In the genomic region with DNA sequence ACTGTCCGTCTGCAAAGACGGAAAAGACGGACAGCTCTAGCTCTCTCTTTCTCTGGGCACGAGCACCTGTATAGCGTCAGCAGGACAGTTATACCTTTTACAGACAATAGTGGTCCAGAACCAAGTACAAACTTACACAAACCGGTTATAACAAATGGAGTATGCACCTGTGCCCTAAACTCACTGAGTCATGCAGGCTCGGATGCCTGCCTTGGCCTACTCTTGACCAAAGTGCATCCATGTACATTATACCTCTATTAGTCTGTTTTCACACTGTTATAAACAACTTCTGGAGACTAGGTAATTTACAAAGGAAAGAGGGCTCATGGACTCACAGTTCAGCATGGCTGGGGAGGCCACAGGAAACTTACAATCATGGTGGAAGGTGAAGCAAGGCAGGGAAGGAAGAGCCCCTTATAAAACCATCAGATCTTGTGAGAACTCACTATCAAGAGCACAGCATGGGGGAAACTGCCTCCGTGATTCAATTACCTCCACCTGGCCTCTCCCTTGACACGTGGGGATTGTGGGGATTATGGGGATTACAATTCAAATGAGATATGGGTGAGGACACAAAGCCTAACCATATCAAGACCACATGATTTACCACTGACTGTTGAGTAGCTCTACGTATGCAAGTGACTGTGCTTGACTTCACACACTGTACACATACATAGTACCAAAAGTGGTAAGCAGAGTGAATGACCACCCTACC, we compare ENCODE assay signal across 18 cellular contexts. TPM values are rescaled to one million over a fixed set of nuclear protein-coding genes. Genes with fewer than 3 reads are reported as not detected.
A peak's percentile ranks its signal among the peaks of the same experiment; 100 is the strongest.
DNase-seq lines count a peak whose midpoint lies in the region; ATAC-seq, FAIRE-seq and TF ChIP-seq lines count a peak whose summit lies in the region.
"Had no signal": no experiment of that assay in that cellular context is flagged by ENCODE, and none has a peak within 500 bp of the region (broad histone marks: within the 10 kb centered on the region; RNA-seq: fewer than 3 reads in every experiment).

No MANE protein-coding gene starts in this region.

- 84 to 87% (median 87%) methylated on average over 10 of the region's 10 CpGs for WGBS in psoas muscle, 3 donors

- intact Hi-C loops in psoas muscle (cut with DNase I), result no loop called here

- H3K4me2 ChIP-seq in OCI-LY1 (ENCODE audit: low read length), result no peak overlapping the region; the same call in 1 of the 2 replicates
- no peak overlapping the region for H3K4me2 ChIP-seq in neural progenitor cell
- H3K4me2 ChIP-seq: A549 had no signal

- H3K27me3 Mint-ChIP-seq in neural progenitor cell (ENCODE audit: insufficient read depth, low read depth), result peaks cover 2% of the 10 kb centered on the region
- H3K27me3 Mint-ChIP-seq: CD4-positive, alpha-beta memory T cell had no signal

- no peaks in the 10 kb centered on the region for H3F3A ChIP-seq in OCI-LY1 (ENCODE audit: insufficient read depth, low read length)
- no peaks in the 10 kb centered on the region for H3F3A ChIP-seq in neural progenitor cell (ENCODE audit: low read depth)

- H3K27ac ChIP-seq in OCI-LY1 (ENCODE audit: low read depth, low read length, poor library complexity, severe bottlenecking), result peak overlapping the region; percentile 34
- no peak overlapping the region for H3K27ac ChIP-seq in neural progenitor cell
- H3K27ac ChIP-seq in psoas muscle, result no peak overlapping the region
- H3K27ac ChIP-seq: A549, SJSA1 had no signal

- H3K9me3 ChIP-seq in OCI-LY1 (ENCODE audit: low read length) (no peaks in the 10 kb centered on the region), neural progenitor cell (ENCODE audit: low read depth) (no peaks in the 10 kb centered on the region), psoas muscle (no peaks in the 10 kb centered on the region)
- H3K9me3 ChIP-seq: A549, SJSA1 had no signal

- H3K79me2 ChIP-seq in OCI-LY1 (ENCODE audit: insufficient read depth, low read length) (no peaks in the 10 kb centered on the region), neural progenitor cell (ENCODE audit: low read depth) (no peaks in the 10 kb centered on the region)

- no peak overlapping the region for H3K4me3 Mint-ChIP-seq in neural progenitor cell
- H3K4me3 Mint-ChIP-seq: CD4-positive, alpha-beta memory T cell had no signal

- H3K4me3 ChIP-seq in OCI-LY1 (ENCODE audit: low read depth, low read length, poor library complexity, severe bottlenecking), result no peak overlapping the region
- no peak overlapping the region for H3K4me3 ChIP-seq in neural progenitor cell
- H3K4me3 ChIP-seq in foreskin fibroblast (ENCODE audit: low read depth in 1 of 2, low read length in 2 of 2), result no peak overlapping the region
- no peak overlapping the region for H3K4me3 ChIP-seq in psoas muscle
- H3K4me3 ChIP-seq: A549, SJSA1 had no signal

- TF ChIP-seq CTCF in OCI-LY1 (IDR thresholded peaks at IDR 0.05; ENCODE audit: low read length) (no peak), neural progenitor cell (IDR thresholded peaks at IDR 0.05) (no peak), foreskin fibroblast (IDR thresholded peaks at IDR 0.05; ENCODE audit: low read depth, low read length) (no peak), psoas muscle (IDR thresholded peaks at IDR 0.05) (no peak)

- no peak for TF ChIP-seq POLR2A in GM12891 (IDR thresholded peaks at IDR 0.05; ENCODE audit: low read depth, low read length)

- H3K4me1 ChIP-seq in OCI-LY1 (ENCODE audit: insufficient read depth, low read length, severe bottlenecking) (peaks cover 76% of the 10 kb centered on the region), neural progenitor cell (no peaks in the 10 kb centered on the region), psoas muscle (no peaks in the 10 kb centered on the region)
- H3K4me1 ChIP-seq: A549, SJSA1 had no signal

- no peaks in the 10 kb centered on the region for H3K36me3 Mint-ChIP-seq in neural progenitor cell

- ATAC-seq in psoas muscle (no peak), GM21786 (IDR thresholded peaks at IDR 0.05; ENCODE audit: unreplicated experiment) (no peak)
- ATAC-seq: A549, Panc1 had no signal

- H2AFZ ChIP-seq in OCI-LY1 (ENCODE audit: low read length) (no peak overlapping the region), neural progenitor cell (replicated peaks) (no peak overlapping the region)

- H3K27ac Mint-ChIP-seq in neural progenitor cell, result peak overlapping the region; percentile 14
- H3K27ac Mint-ChIP-seq: CD4-positive, alpha-beta memory T cell had no signal

- no peaks in the 10 kb centered on the region for H3K9me3 Mint-ChIP-seq in neural progenitor cell
- H3K9me3 Mint-ChIP-seq: CD4-positive, alpha-beta memory T cell had no signal

- DNase-seq in GM12891 (ENCODE audit: insufficient read length, low spot score) (no peak), NCI-H524 (lab: John Stamatoyannopoulos, UW) (peak; percentile 19 to 64), neural progenitor cell (ENCODE audit: low spot score) (no peak), foreskin fibroblast (no peak), dedifferentiated amniotic fluid mesenchymal stem cell (ENCODE audit: extremely low spot score) (no peak), psoas muscle (no peak)
- DNase-seq: Calu3; CD4-positive, alpha-beta memory T cell; NCI-H1436 treated with DMSO at 0.1 percent for 48 hours; NCI-H2029 treated with DMSO at 0.1 percent for 48 hours; NCI-H2171; NCI-H446 had no signal

- peak; percentile 28 for FAIRE-seq in GM12891 (lab: Jason Lieb, UNC)
- FAIRE-seq: A549, GM12892 had no signal

- no peaks in the 10 kb centered on the region for H3K9me2 ChIP-seq in OCI-LY1 (ENCODE audit: low read depth, low read length)

- H3K4me1 Mint-ChIP-seq in neural progenitor cell, result peaks cover 7% of the 10 kb centered on the region

- no peaks in the 10 kb centered on the region for H4K20me1 ChIP-seq in OCI-LY1 (ENCODE audit: insufficient read depth, low read length)
- no peaks in the 10 kb centered on the region for H4K20me1 ChIP-seq in neural progenitor cell (ENCODE audit: low read depth)

- H3K36me3 ChIP-seq in OCI-LY1 (ENCODE audit: insufficient read depth, low read length), result no peaks in the 10 kb centered on the region
- no peaks in the 10 kb centered on the region for H3K36me3 ChIP-seq in neural progenitor cell
- H3K36me3 ChIP-seq in psoas muscle (ENCODE audit: insufficient read depth in 1 of 2, low read depth in 1 of 2), result no peaks in the 10 kb centered on the region
- H3K36me3 ChIP-seq: SJSA1 had no signal

- H3K27me3 ChIP-seq in OCI-LY1 (ENCODE audit: insufficient read depth, low read length) (no peaks in the 10 kb centered on the region), neural progenitor cell (no peaks in the 10 kb centered on the region), psoas muscle (ENCODE audit: insufficient read depth in 3 of 3, low read length in 2 of 3) (no peaks in the 10 kb centered on the region)
- H3K27me3 ChIP-seq: SJSA1 had no signal

- H3K9ac ChIP-seq in OCI-LY1 (ENCODE audit: low read length) (no peak overlapping the region), neural progenitor cell (no peak overlapping the region)

TF ChIP-seq in GM12891, 5 proteins besides CTCF, POLR2A, EP300 and RAD21:
- no peak for TF ChIP-seq PAX5 (IDR thresholded peaks at IDR 0.05; ENCODE audit: insufficient read depth, low read length, severe bottlenecking)
- no peak for TF ChIP-seq POLR2AphosphoS5 (IDR thresholded peaks at IDR 0.05; ENCODE audit: low read depth, low read length)
- TF ChIP-seq POU2F2 (IDR thresholded peaks at IDR 0.05; ENCODE audit: low read depth, low read length), result no peak
- TF ChIP-seq TAF1 (IDR thresholded peaks at IDR 0.05; ENCODE audit: low read depth, low read length), result no peak
- no peak for TF ChIP-seq SPI1 (IDR thresholded peaks at IDR 0.05; ENCODE audit: low read depth, low read length)

RNA-seq across cellular contexts. Expression of gene MAN1A1, which starts 23.1 kb away (rescaled TPM):
- polyA plus RNA-seq in GM12891 (2012; ENCODE audit: low read depth, missing spikeins), result 9.5 TPM
- total RNA-seq in neural progenitor cell (ENCODE audit: low replicate concordance), result 4.0 and 5.2 TPM in 2 replicates
- total RNA-seq in psoas muscle, result 10 to 100 TPM in 1 of 4 donors, 1 to 10 TPM in 3; 6.2 to 14.6 (median 9.5) TPM
- 1 to 10 TPM; 3.7 to 5.8 (median 4.4) TPM for polyA plus RNA-seq in psoas muscle

Comparison
In these comparisons a context has a peak if more than half of its experiments do, and no peak if none do; other contexts are left out.
1. DNase-seq: peak in NCI-H524 (2 of 2); none in GM12891 (single experiment), neural progenitor cell (single experiment), foreskin fibroblast (0 of 2), dedifferentiated amniotic fluid mesenchymal stem cell (single experiment) and psoas muscle (0 of 2).